1 cellular context compared by ENCODE assay signal in the genomic region with DNA sequence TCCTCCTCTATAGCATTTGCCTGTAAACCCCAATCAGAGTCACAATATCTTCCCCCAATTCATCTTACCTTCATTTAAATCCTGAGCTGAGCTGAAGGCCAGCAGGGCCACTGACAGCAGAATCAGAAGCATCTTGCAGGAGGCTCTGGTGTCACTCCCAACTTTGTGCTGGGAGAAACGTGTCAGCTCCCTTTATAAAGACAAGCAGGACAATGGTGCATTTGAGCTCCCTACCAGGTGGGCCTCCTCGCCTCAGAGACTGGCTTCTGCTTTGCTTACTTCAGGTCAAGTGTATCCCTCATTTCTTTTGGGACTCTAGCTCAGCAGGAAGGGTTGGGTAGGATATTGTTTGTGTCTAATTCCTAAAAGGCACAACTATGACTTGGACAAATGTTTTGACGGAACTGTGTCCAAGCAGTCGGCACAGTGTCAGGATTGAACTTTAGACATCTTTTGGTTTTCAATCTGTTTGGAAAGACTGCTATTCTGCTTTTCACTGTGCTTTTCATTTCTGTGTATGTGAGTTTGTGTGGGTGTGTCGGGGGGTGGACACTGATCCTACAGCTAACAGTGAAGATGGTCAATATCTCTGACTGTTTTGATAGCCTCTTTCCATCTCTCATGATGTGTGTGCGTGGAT.
TF ChIP-seq lines count a peak whose summit lies in the region.

PRH1 (minus strand) TSS at position 170 of the 640 bp plus-strand sequence; CDS start at position 132, 38 bp downstream.

TF ChIP-seq in neural cell, 6 proteins besides CTCF, POLR2A, EP300 and RAD21 (continued from another document):
- TF ChIP-seq MXI1 (conservative IDR thresholded peaks at IDR 0.05; ENCODE audit: poor library complexity, severe bottlenecking), result no peak
- TF ChIP-seq, protein P1, sequence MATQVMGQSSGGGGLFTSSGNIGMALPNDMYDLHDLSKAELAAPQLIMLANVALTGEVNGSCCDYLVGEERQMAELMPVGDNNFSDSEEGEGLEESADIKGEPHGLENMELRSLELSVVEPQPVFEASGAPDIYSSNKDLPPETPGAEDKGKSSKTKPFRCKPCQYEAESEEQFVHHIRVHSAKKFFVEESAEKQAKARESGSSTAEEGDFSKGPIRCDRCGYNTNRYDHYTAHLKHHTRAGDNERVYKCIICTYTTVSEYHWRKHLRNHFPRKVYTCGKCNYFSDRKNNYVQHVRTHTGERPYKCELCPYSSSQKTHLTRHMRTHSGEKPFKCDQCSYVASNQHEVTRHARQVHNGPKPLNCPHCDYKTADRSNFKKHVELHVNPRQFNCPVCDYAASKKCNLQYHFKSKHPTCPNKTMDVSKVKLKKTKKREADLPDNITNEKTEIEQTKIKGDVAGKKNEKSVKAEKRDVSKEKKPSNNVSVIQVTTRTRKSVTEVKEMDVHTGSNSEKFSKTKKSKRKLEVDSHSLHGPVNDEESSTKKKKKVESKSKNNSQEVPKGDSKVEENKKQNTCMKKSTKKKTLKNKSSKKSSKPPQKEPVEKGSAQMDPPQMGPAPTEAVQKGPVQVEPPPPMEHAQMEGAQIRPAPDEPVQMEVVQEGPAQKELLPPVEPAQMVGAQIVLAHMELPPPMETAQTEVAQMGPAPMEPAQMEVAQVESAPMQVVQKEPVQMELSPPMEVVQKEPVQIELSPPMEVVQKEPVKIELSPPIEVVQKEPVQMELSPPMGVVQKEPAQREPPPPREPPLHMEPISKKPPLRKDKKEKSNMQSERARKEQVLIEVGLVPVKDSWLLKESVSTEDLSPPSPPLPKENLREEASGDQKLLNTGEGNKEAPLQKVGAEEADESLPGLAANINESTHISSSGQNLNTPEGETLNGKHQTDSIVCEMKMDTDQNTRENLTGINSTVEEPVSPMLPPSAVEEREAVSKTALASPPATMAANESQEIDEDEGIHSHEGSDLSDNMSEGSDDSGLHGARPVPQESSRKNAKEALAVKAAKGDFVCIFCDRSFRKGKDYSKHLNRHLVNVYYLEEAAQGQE (IDR thresholded peaks at IDR 0.05; ENCODE audit: borderline replicate concordance), result no peak
- TF ChIP-seq EZH2 (IDR thresholded peaks at IDR 0.05; ENCODE audit: borderline replicate concordance, insufficient read depth, low read length, poor library complexity, severe bottlenecking), result no peak
- TF ChIP-seq TAF1 (IDR thresholded peaks at IDR 0.05; ENCODE audit: low read depth), result no peak
